Comparison of ENCODE assay signal across 28 cellular contexts in genomic region chr13:27097691-27098090, GRCh38.
"Had no signal": no experiment of that assay in that cellular context is flagged by ENCODE, and none has a peak within 500 bp of the region (broad histone marks: within the 10 kb centered on the region; RNA-seq: fewer than 3 reads in every experiment).

No MANE protein-coding gene starts in this region.

- H3K27me3 Mint-ChIP-seq: memory B cell; naive B cell; natural killer cell treated with Interleukin-12 subunit alpha and Interleukin-12 subunit beta and Interleukin-15 and Interleukin-18, amount 100 ng/mL, for 72 hours; stimulated activated memory B cell treated with anti-CD40 and anti-IgM and Interleukin-4, amounts not matched to agents 10 μg/mL and 1 μg/mL and 100 μg/mL, for 72 hours had no signal

- H3K9me3 ChIP-seq: gastroesophageal sphincter, heart left ventricle, neutrophil, psoas muscle, sigmoid colon, thoracic aorta, tibial nerve, upper lobe of left lung had no signal

- ATAC-seq: esophagus mucosa; foreskin keratinocyte; gastroesophageal sphincter; heart left ventricle; left lobe of liver; psoas muscle; right cardiac atrium; stimulated activated memory B cell treated with anti-CD40 and anti-IgM and Interleukin-4, amounts not matched to agents 10 μg/mL and 1 μg/mL and 100 μg/mL, for 72 hours; stimulated activated naive CD8-positive, alpha-beta T cell treated with anti-CD3 and anti-CD28 coated beads, Interleukin-15, Interleukin-2, amounts not matched to agents 100 U/mL and 50 U/mL, for 24 hours had no signal

- H3K4me3 Mint-ChIP-seq: naive B cell; natural killer cell treated with Interleukin-12 subunit alpha and Interleukin-12 subunit beta and Interleukin-15 and Interleukin-18, amount 100 ng/mL, for 72 hours; neural crest cell; stimulated activated memory B cell treated with anti-CD40 and anti-IgM and Interleukin-4, amounts not matched to agents 10 μg/mL and 1 μg/mL and 100 μg/mL, for 72 hours had no signal

- DNase-seq: dorsolateral prefrontal cortex; effector CD4-positive, alpha-beta T cell; foreskin keratinocyte; heart left ventricle; kidney; naive B cell; psoas muscle; right cardiac atrium; sigmoid colon; stimulated activated CD4-positive, alpha-beta T cell treated with anti-CD3 and anti-CD28 coated beads, Interleukin-2, amount 100 ng/mL, for 24 hours; stimulated activated CD4-positive, alpha-beta T cell treated with anti-CD3 and anti-CD28 coated beads, Interleukin-4, amount 100 ng/mL, for 24 hours; stimulated activated naive CD8-positive, alpha-beta T cell treated with anti-CD3 and anti-CD28 coated beads, Interleukin-15, Interleukin-2, amounts not matched to agents 100 U/mL and 50 U/mL, for 24 hours; substantia nigra; upper lobe of left lung had no signal

- H3K4me2 ChIP-seq: hepatocyte had no signal

- H3K27me3 ChIP-seq: dorsolateral prefrontal cortex, foreskin keratinocyte, gastroesophageal sphincter, heart left ventricle, hepatocyte, neutrophil, sigmoid colon, tibial nerve, upper lobe of left lung had no signal

- H3K4me1 Mint-ChIP-seq: neural crest cell had no signal

- H3K9me3 Mint-ChIP-seq: memory B cell; naive B cell; natural killer cell treated with Interleukin-12 subunit alpha and Interleukin-12 subunit beta and Interleukin-15 and Interleukin-18, amount 100 ng/mL, for 72 hours; neural crest cell; stimulated activated memory B cell treated with anti-CD40 and anti-IgM and Interleukin-4, amounts not matched to agents 10 μg/mL and 1 μg/mL and 100 μg/mL, for 72 hours had no signal

- H3K27ac Mint-ChIP-seq: memory B cell; stimulated activated memory B cell treated with anti-CD40 and anti-IgM and Interleukin-4, amounts not matched to agents 10 μg/mL and 1 μg/mL and 100 μg/mL, for 72 hours had no signal

- FAIRE-seq: kidney, urothelium cell line had no signal

- H2AFZ ChIP-seq: hepatocyte had no signal

- H3K4me3 ChIP-seq: dorsolateral prefrontal cortex, gastroesophageal sphincter, heart left ventricle, hepatocyte, lung, psoas muscle, sigmoid colon, thoracic aorta, tibial nerve, upper lobe of left lung had no signal

- H3K79me2 ChIP-seq: hepatocyte had no signal

- H3K27ac ChIP-seq: dorsolateral prefrontal cortex, epithelial cell of prostate, foreskin keratinocyte, gastroesophageal sphincter, heart left ventricle, hepatocyte, neutrophil, psoas muscle, sigmoid colon, thoracic aorta, tibial nerve, upper lobe of left lung had no signal

- H3K4me1 ChIP-seq: foreskin keratinocyte, psoas muscle, tibial nerve had no signal
